Comparison of ENCODE assay signal across 9 cellular contexts in genomic region chr3:113441051-113441770, GRCh38. TPM values are rescaled to one million over a fixed set of nuclear protein-coding genes. Genes with fewer than 3 reads are reported as not detected.
DNase-seq lines count a peak whose midpoint lies in the region; ATAC-seq lines count a peak whose summit lies in the region.
"Had no signal": no experiment of that assay in that cellular context is flagged by ENCODE, and none has a peak within 500 bp of the region (broad histone marks: within the 10 kb centered on the region; RNA-seq: fewer than 3 reads in every experiment).

TSS of gene CFAP44 (minus strand) at chr3:113441493. CDS start at chr3:113433664, 7,829 bp downstream.

- peak within 1 kb of the TSS; percentile 39 for H3K4me3 Mint-ChIP-seq in activated naive CD4-positive, alpha-beta T cell treated with anti-CD3 and anti-CD28 coated beads, Interleukin-2, amount 50 U/mL, for 24 hours

- ATAC-seq in Right ventricle myocardium inferior: peak; percentile 93

- intact Hi-C loops in Right ventricle myocardium inferior (cut with DNase I): no loop called here

- H3K27me3 Mint-ChIP-seq in activated naive CD4-positive, alpha-beta T cell treated with anti-CD3 and anti-CD28 coated beads, Interleukin-2, amount 50 U/mL, for 24 hours: no peaks in the 10 kb centered on the region

- H3K9me3 ChIP-seq in subcutaneous abdominal adipose tissue (ENCODE audit: control insufficient read depth in 5 of 5, low read length in 5 of 5): no peaks in the 10 kb centered on the region
- no peaks in the 10 kb centered on the region for H3K9me3 ChIP-seq in HAP-1

- peaks cover 0 to 7% (median 4%) of the 10 kb centered on the region in 5 donors for H3K36me3 ChIP-seq in subcutaneous abdominal adipose tissue (ENCODE audit: control insufficient read depth in 5 of 5, insufficient read depth in 5 of 5, low read length in 5 of 5)
- H3K36me3 ChIP-seq in HAP-1 (replicated peaks): peaks cover 5% of the 10 kb centered on the region

- peak within 1 kb of the TSS in 3 of 5 donors; percentile 11 to 53 (median 49) for H3K9ac ChIP-seq in subcutaneous abdominal adipose tissue (ENCODE audit: low read length in 5 of 5)

- H3K27ac ChIP-seq in subcutaneous abdominal adipose tissue (ENCODE audit: low read depth, low read length): no peak within 1 kb of the TSS
- H3K27ac ChIP-seq: 22Rv1 had no signal

- in situ Hi-C loops in HAP-1 (cut with MboI; ENCODE audit: low sequenced_read_pairs): no loop called here

- no peaks in the 10 kb centered on the region for H3K27me3 ChIP-seq in subcutaneous abdominal adipose tissue (ENCODE audit: control insufficient read depth in 5 of 5, insufficient read depth in 4 of 5, low read length in 5 of 5)
- no peaks in the 10 kb centered on the region for H3K27me3 ChIP-seq in HAP-1 (ENCODE audit: low read depth)

- H3K4me1 Mint-ChIP-seq in activated naive CD4-positive, alpha-beta T cell treated with anti-CD3 and anti-CD28 coated beads, Interleukin-2, amount 50 U/mL, for 24 hours: no peaks in the 10 kb centered on the region

- H3K4me3 ChIP-seq in subcutaneous abdominal adipose tissue (ENCODE audit: low read depth in 1 of 5, low read length in 5 of 5) (peak within 1 kb of the TSS; percentile 55 to 73 (median 66)), HAP-1 (no peak within 1 kb of the TSS)

- peaks cover 12% of the 10 kb centered on the region for H3K36me3 Mint-ChIP-seq in activated naive CD4-positive, alpha-beta T cell treated with anti-CD3 and anti-CD28 coated beads, Interleukin-2, amount 50 U/mL, for 24 hours

- H3K4me1 ChIP-seq in subcutaneous abdominal adipose tissue (ENCODE audit: control insufficient read depth in 5 of 5, insufficient read depth in 5 of 5, low read length in 5 of 5): peaks cover 0 to 7% (median 5%) of the 10 kb centered on the region in 5 donors
- no peaks in the 10 kb centered on the region for H3K4me1 ChIP-seq in HAP-1

- DNase-seq in NCI-H524 (lab: John Stamatoyannopoulos, UW) (peak; percentile 7 to 33), NCI-H524 treated with DMSO at 0.1 percent for 48 hours (lab: John Stamatoyannopoulos, UW) (no peak), Right ventricle myocardium inferior (ENCODE audit: missing footprints) (peak; percentile 82), occipital lobe (lab: John Stamatoyannopoulos, UW) (peak; percentile 60), COLO829 (ENCODE audit: low spot score) (no peak), HAP-1 (ENCODE audit: low spot score in 2 of 2) (no peak)

- H3K27ac Mint-ChIP-seq in activated naive CD4-positive, alpha-beta T cell treated with anti-CD3 and anti-CD28 coated beads, Interleukin-2, amount 50 U/mL, for 24 hours: peak within 1 kb of the TSS; percentile 20

- H3K9me3 Mint-ChIP-seq in activated naive CD4-positive, alpha-beta T cell treated with anti-CD3 and anti-CD28 coated beads, Interleukin-2, amount 50 U/mL, for 24 hours: no peaks in the 10 kb centered on the region

RNA-seq across cellular contexts. Expression of gene CFAP44, which starts in this region (rescaled TPM):
- 2.2 TPM for total RNA-seq in Right ventricle myocardium inferior
- 4.2 TPM for total RNA-seq in occipital lobe

Comparison
In these comparisons a context has a peak if more than half of its experiments do, and no peak if none do; other contexts are left out.
1. DNase-seq: peak in NCI-H524 (2 of 2), Right ventricle myocardium inferior (single experiment) and occipital lobe (single experiment); none in NCI-H524 treated with DMSO at 0.1 percent for 48 hours (single experiment), COLO829 (single experiment) and HAP-1 (0 of 2).